Comparison of ENCODE assay signal across 29 cellular contexts in the genomic region with DNA sequence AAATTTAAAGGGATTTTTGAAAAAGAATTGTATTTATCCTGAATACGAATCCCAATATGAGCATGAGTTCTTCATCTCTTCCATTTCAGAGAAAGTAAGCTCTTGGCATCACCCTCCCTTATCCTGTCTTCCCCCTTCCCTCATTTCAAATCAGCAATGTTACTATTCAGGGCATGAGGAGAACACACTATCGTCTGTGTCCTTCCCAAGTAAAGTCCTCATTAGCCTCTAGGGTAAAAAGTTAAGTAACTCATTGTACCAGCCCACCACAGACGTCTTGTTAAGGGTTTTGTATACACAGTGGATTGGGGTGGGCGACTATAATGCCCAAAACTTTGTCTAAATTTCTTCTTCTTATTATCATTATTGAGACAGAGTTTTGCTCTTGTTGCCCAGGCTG. TPM values are rescaled to one million over a fixed set of nuclear protein-coding genes. Genes with fewer than 3 reads are reported as not detected.
DNase-seq lines count a peak whose midpoint lies in the region; ATAC-seq and TF ChIP-seq lines count a peak whose summit lies in the region.
"Had no signal": no experiment of that assay in that cellular context is flagged by ENCODE, and none has a peak within 500 bp of the region (broad histone marks: within the 10 kb centered on the region; RNA-seq: fewer than 3 reads in every experiment).

No MANE protein-coding gene starts in this region.

- 70% methylated on average over 4 of the region's 4 CpGs for WGBS in right cardiac atrium

- no peaks in the 10 kb centered on the region for H3K9me3 ChIP-seq in right cardiac atrium (ENCODE audit: control insufficient read depth, low read length)
- H3K9me3 ChIP-seq: stomach, tibial artery had no signal

- H3K27me3 Mint-ChIP-seq in activated naive CD8-positive, alpha-beta T cell treated with anti-CD3 and anti-CD28 coated beads, Interleukin-2, amount 10 ng/mL, durations not matched to agents 7 days and 5 days, result no peaks in the 10 kb centered on the region

- intact Hi-C loops in Right ventricle myocardium inferior (cut with DNase I) (no loop called here), cardiac septum (cut with DNase I) (no loop called here), right cardiac atrium (cut with DNase I) (no loop called here)

- no peak overlapping the region for H3K4me3 ChIP-seq in right cardiac atrium (ENCODE audit: low read length)
- H3K4me3 ChIP-seq: coronary artery, hepatocyte, PC-9, stomach, tibial artery had no signal

- no peak for TF ChIP-seq CTCF in GM20000 (IDR thresholded peaks at IDR 0.05; ENCODE audit: extremely low read depth, missing control alignments)

- H3K27ac ChIP-seq in right cardiac atrium (ENCODE audit: low read length), result peak overlapping the region; percentile 52
- H3K27ac ChIP-seq: coronary artery, hepatocyte, PC-9, stomach, tibial artery had no signal

- H3K27me3 ChIP-seq in right cardiac atrium (ENCODE audit: control insufficient read depth, insufficient read depth), result no peaks in the 10 kb centered on the region
- H3K27me3 ChIP-seq: hepatocyte, stomach, tibial artery had no signal

- no peak for DNase-seq in Right ventricle myocardium inferior (ENCODE audit: missing footprints)
- DNase-seq in cardiac septum (ENCODE audit: low spot score), result no peak
- no peak for DNase-seq in activated naive CD8-positive, alpha-beta T cell treated with anti-CD3 and anti-CD28 coated beads, Interleukin-2, amount 10 ng/mL, durations not matched to agents 7 days and 5 days
- no peak for DNase-seq in right cardiac atrium
- DNase-seq in GM20000 (ENCODE audit: low spot score), result no peak
- no peak for DNase-seq in NCI-H82 treated with DMSO at 0.1 percent for 48 hours (lab: John Stamatoyannopoulos, UW; ENCODE audit: unreplicated experiment)
- DNase-seq in SK-N-DZ (ENCODE audit: low spot score), result no peak
- DNase-seq: ACHN; activated naive CD4-positive, alpha-beta T cell; DND-41; endodermal cell; foreskin fibroblast; H7; left cardiac atrium; mesendoderm; MV-4-11; NK-92 treated with Interleukin-12 subunit alpha and Interleukin-12 subunit beta, amount 100 ng/mL, for 24 hours; occipital lobe; PC-9; SHP77; stomach; tibial artery had no signal

- H3K36me3 Mint-ChIP-seq in activated naive CD8-positive, alpha-beta T cell treated with anti-CD3 and anti-CD28 coated beads, Interleukin-2, amount 10 ng/mL, durations not matched to agents 7 days and 5 days, result peaks cover 50% of the 10 kb centered on the region

- peak overlapping the region; percentile 35 for H3K27ac Mint-ChIP-seq in activated naive CD8-positive, alpha-beta T cell treated with anti-CD3 and anti-CD28 coated beads, Interleukin-2, amount 10 ng/mL, durations not matched to agents 7 days and 5 days
- H3K27ac Mint-ChIP-seq: endodermal cell had no signal

- H3K4me1 Mint-ChIP-seq in activated naive CD8-positive, alpha-beta T cell treated with anti-CD3 and anti-CD28 coated beads, Interleukin-2, amount 10 ng/mL, durations not matched to agents 7 days and 5 days, result peaks cover 46% of the 10 kb centered on the region
- H3K4me1 Mint-ChIP-seq: endodermal cell had no signal

- no peak overlapping the region for H3K4me3 Mint-ChIP-seq in activated naive CD8-positive, alpha-beta T cell treated with anti-CD3 and anti-CD28 coated beads, Interleukin-2, amount 10 ng/mL, durations not matched to agents 7 days and 5 days
- H3K4me3 Mint-ChIP-seq: endodermal cell had no signal

- H3K4me1 ChIP-seq in right cardiac atrium (ENCODE audit: control insufficient read depth, insufficient read depth, low read length), result peaks cover 13% of the 10 kb centered on the region

- POLR2A ChIA-PET in activated naive CD8-positive, alpha-beta T cell treated with anti-CD3 and anti-CD28 coated beads, Interleukin-2, amount 10 ng/mL, durations not matched to agents 7 days and 5 days (lab: Charles Lee), result interaction anchor here (0.9 to 1.8 kb wide), 3 partner anchors 14 to 52 kb away, joined by 3 to 11 read pairs (median 3); no protein-coding TSS in a partner anchor

- peak; percentile 35 for ATAC-seq in Right ventricle myocardium inferior
- ATAC-seq in activated naive CD8-positive, alpha-beta T cell treated with anti-CD3 and anti-CD28 coated beads, Interleukin-2, amount 10 ng/mL, durations not matched to agents 7 days and 5 days (ENCODE audit: low read depth), result no peak
- no peak for ATAC-seq in right cardiac atrium
- ATAC-seq: activated CD4-positive, CD25-positive, alpha-beta regulatory T cell treated with anti-CD3 and anti-CD28 coated beads, Interleukin-2, amount 50 U/mL, for 24 hours; esophagus mucosa; HepG2 had no signal

- H3K9me3 Mint-ChIP-seq in activated naive CD8-positive, alpha-beta T cell treated with anti-CD3 and anti-CD28 coated beads, Interleukin-2, amount 10 ng/mL, durations not matched to agents 7 days and 5 days, result no peaks in the 10 kb centered on the region
- H3K9me3 Mint-ChIP-seq: endodermal cell had no signal

RNA-seq across cellular contexts. Expression of a gene that starts 14.8 kb away (rescaled TPM):
- total RNA-seq in Right ventricle myocardium inferior, result 195 TPM
- total RNA-seq in cardiac septum, result 167 TPM
- 100 to 1,000 TPM; 147 to 150 TPM for total RNA-seq in activated naive CD8-positive, alpha-beta T cell treated with anti-CD3 and anti-CD28 coated beads, Interleukin-2, amount 10 ng/mL, durations not matched to agents 7 days and 5 days
- 100 to 1,000 TPM; 162 to 233 (median 227) TPM for total RNA-seq in right cardiac atrium
- 261 TPM for polyA plus RNA-seq in right cardiac atrium
- polyA plus RNA-seq in SK-N-DZ (2014; cell fraction: cytosol; rRNA removed), result 17.7 and 18.9 TPM in 2 replicates
- 12.4 and 17.5 TPM in 2 replicates for polyA plus RNA-seq in SK-N-DZ (2014; cell fraction: nucleus; rRNA removed)

RNA-seq across cellular contexts. Expression of a gene that starts 19.4 kb away (rescaled TPM):
- total RNA-seq in Right ventricle myocardium inferior (89.1 TPM), cardiac septum (84.7 TPM), right cardiac atrium (10 to 100 TPM; 63.8 to 67.5 (median 65.2) TPM)
- 100 to 1,000 TPM in 1 of 2 experiments, 10 to 100 TPM in 1; 91.2 to 102 TPM for total RNA-seq in activated naive CD8-positive, alpha-beta T cell treated with anti-CD3 and anti-CD28 coated beads, Interleukin-2, amount 10 ng/mL, durations not matched to agents 7 days and 5 days
- polyA plus RNA-seq in right cardiac atrium, result 51.4 TPM
- 56.6 and 59.8 TPM in 2 replicates for polyA plus RNA-seq in SK-N-DZ (2014; cell fraction: cytosol; rRNA removed)
- 125 and 150 TPM in 2 replicates for polyA plus RNA-seq in SK-N-DZ (2014; cell fraction: nucleus; rRNA removed)

RNA-seq across cellular contexts. Expression of a gene that starts 22.8 kb away (rescaled TPM):
- total RNA-seq in Right ventricle myocardium inferior (149 TPM), cardiac septum (117 TPM), right cardiac atrium (100 to 1,000 TPM in 1 of 4 donors, 10 to 100 TPM in 3; 44.1 to 127 (median 62.9) TPM)
- not detected for total RNA-seq in activated naive CD8-positive, alpha-beta T cell treated with anti-CD3 and anti-CD28 coated beads, Interleukin-2, amount 10 ng/mL, durations not matched to agents 7 days and 5 days
- polyA plus RNA-seq in right cardiac atrium, result 64.0 TPM
- not detected in 2 replicates for polyA plus RNA-seq in SK-N-DZ (2014; cell fraction: cytosol; rRNA removed)
- 0.06 TPM in 1 of 2 replicates, not detected in the other for polyA plus RNA-seq in SK-N-DZ (2014; cell fraction: nucleus; rRNA removed)
- total RNA-seq: endodermal cell, esophagus mucosa, H7, hepatocyte, HepG2, PC-9, pulmonary artery endothelial cell had no signal
- polyA plus RNA-seq: BJ, hepatocyte, HepG2 had no signal

RNA-seq across cellular contexts. Expression of a gene that starts 47.4 kb away (rescaled TPM):
- total RNA-seq in Right ventricle myocardium inferior (19.2 TPM), cardiac septum (22.8 TPM), right cardiac atrium (10 to 100 TPM; 21.1 to 28.5 (median 22.5) TPM)
- 10 to 100 TPM; 53.5 to 55.2 TPM for total RNA-seq in activated naive CD8-positive, alpha-beta T cell treated with anti-CD3 and anti-CD28 coated beads, Interleukin-2, amount 10 ng/mL, durations not matched to agents 7 days and 5 days
- 6.7 TPM for polyA plus RNA-seq in right cardiac atrium
- polyA plus RNA-seq in SK-N-DZ (2014; cell fraction: cytosol; rRNA removed), result 5.4 and 5.9 TPM in 2 replicates
- polyA plus RNA-seq in SK-N-DZ (2014; cell fraction: nucleus; rRNA removed), result 6.0 and 6.9 TPM in 2 replicates

Comparison
In these comparisons a context has a peak if more than half of its experiments do, and no peak if none do; other contexts are left out.
1. RNA of a gene that starts 22.8 kb away (total RNA-seq): 149 TPM in Right ventricle myocardium inferior (single experiment), 117 TPM in cardiac septum (single experiment) and 44.1 to 127 TPM in right cardiac atrium; not detected in activated naive CD8-positive, alpha-beta T cell treated with anti-CD3 and anti-CD28 coated beads, Interleukin-2, amount 10 ng/mL, durations not matched to agents 7 days and 5 days; every median in the first group is over 10 times any median in the second.